In genomic region chr1:234610582-234611152, GRCh38 we compare ENCODE assay signal across 1 cellular context.
TF ChIP-seq lines count a peak whose summit lies in the region.

No MANE protein-coding gene starts in this region.

TF ChIP-seq in K562, 482 proteins besides CTCF, POLR2A, EP300 and RAD21 (continued from another document and continues in another):
- TF ChIP-seq BCLAF1 (IDR thresholded peaks at IDR 0.05; ENCODE audit: borderline replicate concordance in 1 of 2, control insufficient read depth in 1 of 2, low read depth in 2 of 2, low read length in 1 of 2) (no peak), HIVEP1 (CRISPR knock-in tag; IDR thresholded peaks at IDR 0.05) (no peak), KDM5B (IDR thresholded peaks at IDR 0.05; ENCODE audit: insufficient replicate concordance, low read depth, low read length) (peak; percentile 59), TEAD2 (tag; IDR thresholded peaks at IDR 0.05) (no peak), ZBTB26 (CRISPR knock-in tag; IDR thresholded peaks at IDR 0.05) (no peak), ZNF24 (IDR thresholded peaks at IDR 0.05) (0 out of 2 replicates have a peak, but pooled peaks have one; percentile 53), ZBTB11 (CRISPR knock-in tag; IDR thresholded peaks at IDR 0.05) (peak in 1 of 3 experiments; percentile 56; a peak in 2 of 6 replicates), RBM14 (IDR thresholded peaks at IDR 0.05; ENCODE audit: borderline replicate concordance, insufficient read depth, low read depth, low read length) (no peak), ZNF79 (CRISPR knock-in tag; IDR thresholded peaks at IDR 0.05; ENCODE audit: low read depth) (0 out of 2 replicates have a peak, but pooled peaks have one; percentile 6), ZNF134 (CRISPR knock-in tag; conservative IDR thresholded peaks at IDR 0.05) (no peak), THAP12 (CRISPR knock-in tag; IDR thresholded peaks at IDR 0.05) (0 out of 2 replicates have a peak, but pooled peaks have one; percentile 32), MAZ (CRISPR knock-in tag; conservative IDR thresholded peaks at IDR 0.05 in 1 of 2, IDR thresholded peaks at IDR 0.05 in 1 of 2) (no peak; a peak in 2 of 4 replicates), ZBTB7A (IDR thresholded peaks at IDR 0.05; ENCODE audit: borderline replicate concordance, control insufficient read depth, low read depth, low read length) (no peak), ZNF740 (CRISPR knock-in tag; IDR thresholded peaks at IDR 0.05) (no peak), ZNF740 (tag; IDR thresholded peaks at IDR 0.05) (peak; percentile 14 to 32; a peak in 1 of 4 replicates), ZNF316 (IDR thresholded peaks at IDR 0.05) (no peak), ZNF197 (CRISPR knock-in tag; IDR thresholded peaks at IDR 0.05; ENCODE audit: low read depth) (0 out of 2 replicates have a peak, but pooled peaks have one; percentile 11), ZBTB33 (CRISPR knock-in tag; IDR thresholded peaks at IDR 0.05) (peak; percentile 89), DPF2 (IDR thresholded peaks at IDR 0.05) (no peak), ZNF717 (CRISPR knock-in tag; IDR thresholded peaks at IDR 0.05) (no peak), ELF2 (CRISPR knock-in tag; IDR thresholded peaks at IDR 0.05) (no peak), KLF1 (tag; IDR thresholded peaks at IDR 0.05) (0 out of 2 replicates have a peak, but pooled peaks have one; percentile 35), PHTF2 (CRISPR knock-in tag; IDR thresholded peaks at IDR 0.05) (no peak), PATZ1 (CRISPR knock-in tag; IDR thresholded peaks at IDR 0.05; ENCODE audit: borderline replicate concordance) (peak; percentile 79), FOSL1 (tag; conservative IDR thresholded peaks at IDR 0.05) (peak; percentile 42; the same call in 1 of the 2 replicates), NELFE (IDR thresholded peaks at IDR 0.05; ENCODE audit: insufficient read depth, insufficient read length) (no peak), ETV5 (CRISPR knock-in tag; IDR thresholded peaks at IDR 0.05; ENCODE audit: low read depth) (0 out of 2 replicates have a peak, but pooled peaks have one; percentile 23), POLR2H (tag; IDR thresholded peaks at IDR 0.05; ENCODE audit: low read depth) (peak; percentile 64; the same call in 1 of the 2 replicates), CTCFL (IDR thresholded peaks at IDR 0.05; ENCODE audit: borderline replicate concordance, insufficient read depth, low read depth, low read length, poor library complexity, severe bottlenecking) (no peak), ZSCAN29 (IDR thresholded peaks at IDR 0.05) (no peak), ILF3 (IDR thresholded peaks at IDR 0.05; ENCODE audit: borderline replicate concordance) (peak; percentile 33; the same call in 1 of the 2 replicates), ZNF217 (CRISPR knock-in tag; IDR thresholded peaks at IDR 0.05) (no peak), E2F5 (CRISPR knock-in tag; IDR thresholded peaks at IDR 0.05) (no peak), CSDE1 (IDR thresholded peaks at IDR 0.05) (no peak), E2F1 (CRISPR knock-in tag; IDR thresholded peaks at IDR 0.05) (no peak), MXI1 (IDR thresholded peaks at IDR 0.05; ENCODE audit: low read depth, low read length) (no peak), XRCC5 (IDR thresholded peaks at IDR 0.05; ENCODE audit: low read depth, low read length) (no peak), TRIM24 (IDR thresholded peaks at IDR 0.05) (0 out of 4 replicates have a peak, but pooled peaks of 1 of the 2 experiments have one; percentile 1), BRD4 (IDR thresholded peaks at IDR 0.05) (peak; percentile 32; the same call in 1 of the 2 replicates), TFAP4 (CRISPR knock-in tag; IDR thresholded peaks at IDR 0.05; ENCODE audit: borderline replicate concordance) (peak; percentile 67; the same call in 1 of the 2 replicates)
